ENCODE assay signal across 13 cellular contexts in the genomic region with DNA sequence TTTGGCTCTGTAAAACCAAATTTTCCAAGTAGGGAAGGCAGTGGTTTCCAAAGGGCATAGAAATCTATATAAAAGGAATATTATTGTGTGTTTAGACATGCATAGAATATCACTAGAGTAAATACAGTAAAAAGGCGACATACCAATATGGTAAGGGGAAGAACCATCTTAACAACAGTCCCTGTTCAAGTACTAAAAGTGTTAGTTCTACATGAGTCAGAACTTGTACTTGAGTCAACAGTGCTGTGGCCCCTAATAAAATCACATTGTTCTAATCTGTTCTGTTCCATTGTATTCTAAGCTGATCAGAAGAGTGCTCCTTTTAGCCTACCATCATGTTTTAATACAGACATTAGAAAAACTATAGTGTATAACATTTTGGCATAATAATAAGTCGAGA. TPM values are rescaled to one million over a fixed set of nuclear protein-coding genes. Genes with fewer than 3 reads are reported as not detected.
DNase-seq lines count a peak whose midpoint lies in the region; ATAC-seq and TF ChIP-seq lines count a peak whose summit lies in the region.
"Had no signal": no experiment of that assay in that cellular context is flagged by ENCODE, and none has a peak within 500 bp of the region (broad histone marks: within the 10 kb centered on the region; RNA-seq: fewer than 3 reads in every experiment).

No MANE protein-coding gene starts in this region.

- no peak overlapping the region for H3K4me3 ChIP-seq in tibial nerve
- H3K4me3 ChIP-seq: coronary artery, hepatocyte, spleen had no signal

- H3K36me3 ChIP-seq in tibial nerve = peaks cover 0 to 57% (median 0%) of the 10 kb centered on the region in 3 donors

- TF ChIP-seq CTCF in tibial nerve (IDR thresholded peaks at IDR 0.05) = no peak

- TF ChIP-seq POLR2A in tibial nerve (IDR thresholded peaks at IDR 0.05) = no peak

- DNase-seq in dermis blood vessel endothelial cell = peak; percentile 2
- DNase-seq in hepatic stellate cell (ENCODE audit: low spot score) = no peak
- DNase-seq in kidney tubule cell (ENCODE audit: low spot score) = no peak
- no peak for DNase-seq in hippocampal formation (lab: John Stamatoyannopoulos, UW)
- no peak for DNase-seq in tibial nerve (ENCODE audit: low spot score in 2 of 2)
- DNase-seq: DMS79, NCI-H1092 treated with DMSO at 0.1 percent for 48 hours, spleen had no signal

- H3K27me3 ChIP-seq in tibial nerve = no peaks in the 10 kb centered on the region
- H3K27me3 ChIP-seq: hepatocyte, spleen had no signal

- peak; percentile 41 for ATAC-seq in GM18499 (IDR thresholded peaks at IDR 0.05; ENCODE audit: insufficient read depth, unreplicated experiment)
- ATAC-seq in GM19463 (IDR thresholded peaks at IDR 0.05; ENCODE audit: unreplicated experiment) = peak; percentile 59
- peak; percentile 44 for ATAC-seq in HG03139 (IDR thresholded peaks at IDR 0.05; ENCODE audit: unreplicated experiment)

- peaks cover 0 to 7% (median 0%) of the 10 kb centered on the region in 4 donors for H3K4me1 ChIP-seq in tibial nerve

- 90 to 91% methylated on average over 2 of the region's 2 CpGs for WGBS in tibial nerve, 2 donors

- no peak for TF ChIP-seq EP300 in tibial nerve (IDR thresholded peaks at IDR 0.05)

- no peaks in the 10 kb centered on the region for H3K9me3 ChIP-seq in tibial nerve
- H3K9me3 ChIP-seq: spleen had no signal

- H3K27ac ChIP-seq in tibial nerve = no peak overlapping the region
- H3K27ac ChIP-seq: coronary artery, hepatocyte had no signal

RNA-seq across cellular contexts. Expression of gene TNFRSF11A, which starts 36.1 kb away (rescaled TPM):
- 30.3 and 41.7 TPM in 2 replicates for total RNA-seq in dermis blood vessel endothelial cell
- 10 to 100 TPM in 2 of 4 donors, 1 to 10 TPM in 2; 5.5 to 25.8 (median 8.6) TPM for total RNA-seq in tibial nerve
